2 cellular contexts compared by ENCODE assay signal in genomic region chr7:55965805-55966421, GRCh38.
TF ChIP-seq lines count a peak whose summit lies in the region.

No MANE protein-coding gene starts in this region.

TF ChIP-seq in GM12878, 131 proteins besides CTCF, POLR2A, EP300 and RAD21:
- no peak for TF ChIP-seq SRF (IDR thresholded peaks at IDR 0.05; ENCODE audit: low read depth in 2 of 2, low read length in 2 of 2)
- no peak for TF ChIP-seq ZNF687 (IDR thresholded peaks at IDR 0.05)
- no peak for TF ChIP-seq PAX5 (IDR thresholded peaks at IDR 0.05; ENCODE audit: borderline replicate concordance, low read depth, low read length)

TF ChIP-seq in HepG2, 621 proteins besides CTCF, POLR2A, EP300 and RAD21:
- peak; percentile 30; the same call in 1 of the 2 replicates for TF ChIP-seq FOSL2 (CRISPR knock-in tag; IDR thresholded peaks at IDR 0.05)
- peak; percentile 69; the same call in 1 of the 2 replicates for TF ChIP-seq HIC2 (CRISPR knock-in tag; IDR thresholded peaks at IDR 0.05; ENCODE audit: low read depth)
- 0 out of 2 replicates have a peak, but pooled peaks have one; percentile 24 for TF ChIP-seq MED1 (CRISPR knock-in tag; IDR thresholded peaks at IDR 0.05)
- TF ChIP-seq ZNF274 (CRISPR knock-in tag; IDR thresholded peaks at IDR 0.05) = peak; percentile 68; the same call in 1 of the 2 replicates
- TF ChIP-seq ZNF501 (CRISPR knock-in tag; IDR thresholded peaks at IDR 0.05) = peak; percentile 18; the same call in 1 of the 2 replicates
- TF ChIP-seq ZNF597 (CRISPR knock-in tag; IDR thresholded peaks at IDR 0.05) = no peak
- peak; percentile 54; the same call in 1 of the 2 replicates for TF ChIP-seq ARID5B (CRISPR knock-in tag; IDR thresholded peaks at IDR 0.05)
- TF ChIP-seq NR2F1 (CRISPR knock-in tag; IDR thresholded peaks at IDR 0.05) = 0 out of 4 replicates have a peak, but pooled peaks of 1 of the 2 experiments have one; percentile 17
- TF ChIP-seq MAX (IDR thresholded peaks at IDR 0.05) = peak; percentile 63
- no peak for TF ChIP-seq SCMH1 (CRISPR knock-in tag; IDR thresholded peaks at IDR 0.05; ENCODE audit: borderline replicate concordance)
- TF ChIP-seq HNF1B (CRISPR knock-in tag; IDR thresholded peaks at IDR 0.05) = 0 out of 2 replicates have a peak, but pooled peaks have one; percentile 23
- peak; percentile 23; the same call in 1 of the 2 replicates for TF ChIP-seq BHLHE40 (IDR thresholded peaks at IDR 0.05; ENCODE audit: low read length)
- TF ChIP-seq ZBTB38 (CRISPR knock-in tag; IDR thresholded peaks at IDR 0.05) = peak; percentile 72
- TF ChIP-seq SALL1 (CRISPR knock-in tag; IDR thresholded peaks at IDR 0.05) = peak; percentile 52
- 0 out of 2 replicates have a peak, but pooled peaks have one; percentile 31 for TF ChIP-seq ZBTB33 (CRISPR knock-in tag; IDR thresholded peaks at IDR 0.05)
- TF ChIP-seq MEF2D (CRISPR knock-in tag; IDR thresholded peaks at IDR 0.05) = 0 out of 2 replicates have a peak, but pooled peaks have one; percentile 21
- TF ChIP-seq ZMYM3 (CRISPR knock-in tag; IDR thresholded peaks at IDR 0.05) = 0 out of 2 replicates have a peak, but pooled peaks have one; percentile 22
- TF ChIP-seq TAF15 (IDR thresholded peaks at IDR 0.05; ENCODE audit: low read depth, low read length, poor library complexity, severe bottlenecking) = no peak
- no peak for TF ChIP-seq ZNF580 (CRISPR knock-in tag; IDR thresholded peaks at IDR 0.05; ENCODE audit: borderline replicate concordance, low read depth)
- 0 out of 2 replicates have a peak, but pooled peaks have one; percentile 7 for TF ChIP-seq IKZF5 (CRISPR knock-in tag; IDR thresholded peaks at IDR 0.05)
- TF ChIP-seq SAP130 (CRISPR knock-in tag; IDR thresholded peaks at IDR 0.05; ENCODE audit: low read depth) = peak; percentile 62
- no peak for TF ChIP-seq NCOA1 (CRISPR knock-in tag; IDR thresholded peaks at IDR 0.05)
